8 cellular contexts compared by ENCODE assay signal in genomic region chr6:28266962-28267694, GRCh38. TPM values are rescaled to one million over a fixed set of nuclear protein-coding genes. Genes with fewer than 3 reads are reported as not detected.
DNase-seq lines count a peak whose midpoint lies in the region; ATAC-seq, FAIRE-seq and TF ChIP-seq lines count a peak whose summit lies in the region.

ZSCAN26 (plus strand) TSS chr6:28267143; CDS start chr6:28271920, 4,777 bp downstream.

- peak; percentile 87 for TF ChIP-seq POLR2A in GM12892 (IDR thresholded peaks at IDR 0.05; ENCODE audit: low read depth, low read length)
- peak in 1 of 2 donors; percentile 53 for TF ChIP-seq POLR2A in heart left ventricle (IDR thresholded peaks at IDR 0.05)
- peak; percentile 62 for TF ChIP-seq POLR2A in transverse colon (IDR thresholded peaks at IDR 0.05)

- H3K4me1 ChIP-seq in heart left ventricle (peaks cover 0 to 35% (median 12%) of the 10 kb centered on the region in 12 donors), transverse colon (peaks cover 6 to 21% (median 8%) of the 10 kb centered on the region in 4 donors)

- H3K4me3 ChIP-seq in heart left ventricle (peak within 1 kb of the TSS; percentile 29 to 88 (median 76)), transverse colon (peak within 1 kb of the TSS; percentile 70 to 88 (median 78))

- ATAC-seq in HG02763 (IDR thresholded peaks at IDR 0.05; ENCODE audit: unreplicated experiment) = peak; percentile 82
- ATAC-seq in heart left ventricle = peak; percentile 92 to 99 (median 98)

- in situ Hi-C loops in transverse colon (cut with MboI; ENCODE audit: low pct_ligation_motif_present in 1 of 4, low pct_unique_long_range_greater_than_20kb in 1 of 4, low sequenced_read_pairs in 3 of 4) = loop anchor here in 1 of 4 donors (25.0 kb wide), 1 partner anchor 95 kb away; no protein-coding TSS in a partner anchor

- TF ChIP-seq EP300 in transverse colon (IDR thresholded peaks at IDR 0.05; ENCODE audit: low read depth) = no peak

- FAIRE-seq in GM12892 (lab: Jason Lieb, UNC) = peak; percentile 95

- intact Hi-C loops in heart left ventricle (cut with DNase I) = loop anchor here in 5 of 10 donors (5.0 kb wide), 5 partner anchors 65 to 130 kb away; partner anchors contain the start of genes ZSCAN31 (in 3 of the 5) and ZKSCAN8 (in 1 of the 5)
- intact Hi-C loops in transverse colon (cut with DNase I; ENCODE audit: low total_unique reads) = loop anchor here (5.0 kb wide), 1 partner anchor 90 kb away; no protein-coding TSS in a partner anchor

- TF ChIP-seq CTCF in heart left ventricle (IDR thresholded peaks at IDR 0.05) (peak in 1 of 12 donors; percentile 14), transverse colon (IDR thresholded peaks at IDR 0.05) (no peak)

- DNase-seq in GM12892 (ENCODE audit: insufficient read length) (peak; percentile 52), NCI-H1417 (lab: John Stamatoyannopoulos, UW) (peak; percentile 91 to 96 (median 94)), SW 1271 (lab: John Stamatoyannopoulos, UW) (peak; percentile 75 to 90), amniotic epithelial cell (ENCODE audit: low read depth) (peak; percentile 87), heart left ventricle (peak; percentile 79 to 88 (median 87)), pons (ENCODE audit: low spot score) (peak; percentile 91), transverse colon (peak; percentile 85)

- H3K9me3 ChIP-seq in heart left ventricle = no peaks in the 10 kb centered on the region
- H3K9me3 ChIP-seq in transverse colon = no peaks in the 10 kb centered on the region

- H3K27ac ChIP-seq in heart left ventricle (peak within 1 kb of the TSS; percentile 45 to 93 (median 87)), transverse colon (peak within 1 kb of the TSS; percentile 85 to 90 (median 86))

- WGBS in heart left ventricle, 4 donors = 0 to 1% (median 1%) methylated on average over 30 to 32 of the region's 32 CpGs
- WGBS in transverse colon (ENCODE audit: low coverage in 1 of 2), 2 donors = 0 to 1% methylated on average over 16 to 32 of the region's 32 CpGs

- H3K36me3 ChIP-seq in heart left ventricle = peaks cover 0 to 12% (median 4%) of the 10 kb centered on the region in 9 donors
- H3K36me3 ChIP-seq in transverse colon = peaks cover 0 to 6% (median under 1%) of the 10 kb centered on the region in 4 donors

- H3K27me3 ChIP-seq in heart left ventricle (no peaks in the 10 kb centered on the region), transverse colon (peaks cover 3% of the 10 kb centered on the region)

RNA-seq across cellular contexts. Expression of gene ZSCAN26, which starts in this region (rescaled TPM):
- polyA plus RNA-seq in GM12892 (2012; ENCODE audit: missing spikeins) = 9.0 TPM
- total RNA-seq in heart left ventricle (10 to 100 TPM in 8 of 9 donors, 1 to 10 TPM in 1; 9.8 to 16.4 (median 12.2) TPM), transverse colon (10 to 100 TPM; 13.9 to 19.4 (median 17.6) TPM)
- polyA plus RNA-seq in heart left ventricle = 1 to 10 TPM; 8.1 to 8.3 TPM

Comparison
In these comparisons a context has a peak if more than half of its experiments do, and no peak if none do; other contexts are left out.
1. Peak in every context shown above with its lines: DNase-seq, ATAC-seq, H3K4me3 ChIP-seq and H3K27ac ChIP-seq.